ENCODE assay signal across 24 cellular contexts in genomic region chr11:27847496-27847895, GRCh38.
"Had no signal": no experiment of that assay in that cellular context is flagged by ENCODE, and none has a peak within 500 bp of the region (broad histone marks: within the 10 kb centered on the region; RNA-seq: fewer than 3 reads in every experiment).

No MANE protein-coding gene starts in this region.

- H3K4me3 ChIP-seq: lung, thyroid gland, upper lobe of right lung had no signal

- H3K4me1 Mint-ChIP-seq: activated naive CD4-positive, alpha-beta T cell treated with anti-CD3 and anti-CD28 coated beads, Interleukin-2, amount 50 U/mL, for 24 hours; naive thymus-derived CD4-positive, alpha-beta T cell; T-cell had no signal

- ATAC-seq: activated CD8-positive, alpha-beta T cell treated with anti-CD3 and anti-CD28 coated beads, Interleukin-2, amount 10 ng/mL, durations not matched to agents 7 days and 5 days; esophagus mucosa; naive thymus-derived CD4-positive, alpha-beta T cell; T-cell; upper lobe of right lung had no signal

- H3K27me3 ChIP-seq: brain microvascular endothelial cell, thyroid gland, upper lobe of right lung had no signal

- H3K9me3 ChIP-seq: thyroid gland, upper lobe of right lung had no signal

- DNase-seq: activated CD4-positive, alpha-beta T cell treated with anti-CD3 and anti-CD28 coated beads, Interleukin-2, amount 50 U/mL, for 1 hour; activated CD4-positive, CD25-positive, alpha-beta regulatory T cell treated with anti-CD3 and anti-CD28 coated beads, Interleukin-2, amount 50 U/mL, for 72 hours; activated CD8-positive, alpha-beta T cell treated with anti-CD3 and anti-CD28 coated beads, Interleukin-2, amount 10 ng/mL, durations not matched to agents 7 days and 5 days; activated gamma-delta T cell treated with Interleukin-2 at 50 U/mL for 16 hours; anterior cingulate cortex; brain microvascular endothelial cell; caudate nucleus; effector memory CD4-positive, alpha-beta T cell; kidney; naive thymus-derived CD4-positive, alpha-beta T cell; occipital lobe; stimulated activated CD4-positive, alpha-beta T cell treated with anti-CD3 and anti-CD28 coated beads, Interleukin-12 subunit alpha, Interleukin-12 subunit beta, amount 100 ng/mL, for 4 hours; substantia nigra; T-cell; thyroid gland; upper lobe of right lung; WERI-Rb-1 had no signal

- H3K4me1 ChIP-seq: thyroid gland, upper lobe of right lung had no signal

- H3K9me3 Mint-ChIP-seq: neural crest cell; stimulated activated naive CD8-positive, alpha-beta T cell treated with anti-CD3 and anti-CD28 coated beads, Interleukin-15, Interleukin-2, amounts not matched to agents 100 ng/mL and 50 ng/mL, for 24 hours; T-helper 2 cell treated with Interferon-gamma antibody and Interleukin-4, amounts not matched to agents 5 μg/mL and 100 μg/mL, for 36 hours had no signal

- FAIRE-seq: kidney had no signal

- H3K27me3 Mint-ChIP-seq: activated naive CD4-positive, alpha-beta T cell treated with anti-CD3 and anti-CD28 coated beads, Interleukin-2, amount 50 U/mL, for 24 hours; progenitor cell of endocrine pancreas; stimulated activated naive CD8-positive, alpha-beta T cell treated with anti-CD3 and anti-CD28 coated beads, Interleukin-15, Interleukin-2, amounts not matched to agents 100 ng/mL and 50 ng/mL, for 24 hours; T-cell had no signal

- H3K4me3 Mint-ChIP-seq: activated CD8-positive, alpha-beta T cell treated with anti-CD3 and anti-CD28 coated beads, Interleukin-2, amount 10 ng/mL, durations not matched to agents 7 days and 5 days; activated naive CD4-positive, alpha-beta T cell treated with anti-CD3 and anti-CD28 coated beads, Interleukin-2, amount 50 U/mL, for 24 hours; naive thymus-derived CD4-positive, alpha-beta T cell; neural crest cell; stimulated activated naive CD8-positive, alpha-beta T cell treated with anti-CD3 and anti-CD28 coated beads, Interleukin-15, Interleukin-2, amounts not matched to agents 100 ng/mL and 50 ng/mL, for 24 hours; T-cell; T-helper 2 cell treated with Interferon-gamma antibody and Interleukin-4, amounts not matched to agents 5 μg/mL and 100 μg/mL, for 36 hours had no signal

- H3K36me3 Mint-ChIP-seq: activated naive CD4-positive, alpha-beta T cell treated with anti-CD3 and anti-CD28 coated beads, Interleukin-2, amount 50 U/mL, for 24 hours; T-cell had no signal

- H3K36me3 ChIP-seq: brain microvascular endothelial cell, thyroid gland, upper lobe of right lung, WERI-Rb-1 had no signal

- H3K27ac ChIP-seq: brain microvascular endothelial cell, thyroid gland, upper lobe of right lung, WERI-Rb-1 had no signal

- H3K27ac Mint-ChIP-seq: activated CD8-positive, alpha-beta T cell treated with anti-CD3 and anti-CD28 coated beads, Interleukin-2, amount 10 ng/mL, durations not matched to agents 7 days and 5 days; activated naive CD4-positive, alpha-beta T cell treated with anti-CD3 and anti-CD28 coated beads, Interleukin-2, amount 50 U/mL, for 24 hours; naive thymus-derived CD4-positive, alpha-beta T cell; progenitor cell of endocrine pancreas; stimulated activated naive CD8-positive, alpha-beta T cell treated with anti-CD3 and anti-CD28 coated beads, Interleukin-15, Interleukin-2, amounts not matched to agents 100 ng/mL and 50 ng/mL, for 24 hours; T-cell; T-helper 2 cell treated with Interferon-gamma antibody and Interleukin-4, amounts not matched to agents 5 μg/mL and 100 μg/mL, for 36 hours had no signal
